ENCODE assay signal across 8 cellular contexts in the genomic region with DNA sequence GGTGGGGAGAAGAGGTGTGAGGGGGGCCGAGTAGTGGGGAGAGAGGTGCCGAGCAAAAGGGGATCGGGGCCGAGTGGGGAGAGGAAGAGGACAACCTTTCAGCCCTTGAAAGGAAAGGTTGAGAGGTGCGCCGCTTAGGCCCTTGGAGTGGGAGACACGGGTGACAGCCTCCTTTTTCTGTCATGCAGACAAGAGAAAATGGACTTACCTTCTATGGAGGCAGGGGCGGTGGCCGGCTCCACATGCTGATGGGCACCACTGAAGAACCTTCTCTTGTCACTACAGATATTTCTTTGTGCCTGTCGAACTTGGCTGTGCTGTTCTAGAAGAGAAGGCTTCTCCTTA. TPM values are rescaled to one million over a fixed set of nuclear protein-coding genes. Genes with fewer than 3 reads are reported as not detected.
DNase-seq lines count a peak whose midpoint lies in the region; ATAC-seq, FAIRE-seq and TF ChIP-seq lines count a peak whose summit lies in the region.

No MANE protein-coding gene starts in this region.

- H3K4me3 Mint-ChIP-seq in CD8-positive, alpha-beta T cell = peak overlapping the region; percentile 97

- H3K9me3 ChIP-seq in CD8-positive, alpha-beta T cell (ENCODE audit: low read length) = no peaks in the 10 kb centered on the region
- H3K9me3 ChIP-seq in ovary = no peaks in the 10 kb centered on the region

- no peaks in the 10 kb centered on the region for H3K27me3 Mint-ChIP-seq in CD8-positive, alpha-beta T cell (ENCODE audit: low read depth)

- peaks cover 40% of the 10 kb centered on the region for H3K4me1 Mint-ChIP-seq in CD8-positive, alpha-beta T cell (ENCODE audit: low read depth)

- CTCF ChIA-PET in CD8-positive, alpha-beta T cell (lab: Charles Lee) = interaction anchor here (2.5 kb wide), 1 partner anchor 119 kb away, joined by 8 read pairs; the partner anchor contains the start of gene SETD2

- TF ChIP-seq POLR2A in ovary (IDR thresholded peaks at IDR 0.05) = no peak

- H3K27ac Mint-ChIP-seq in CD8-positive, alpha-beta T cell = peak overlapping the region; percentile 99

- peak in 4 of 7 experiments; percentile 10 to 43 (median 16) for DNase-seq in CD8-positive, alpha-beta T cell
- peak; percentile 20 to 32 for DNase-seq in activated CD4-positive, alpha-beta T cell treated with anti-CD3 and anti-CD28 coated beads, Interleukin-2, amount 50 U/mL, for 4 hours
- no peak for DNase-seq in fibroblast of the aortic adventitia (ENCODE audit: low read depth)
- DNase-seq in ovary = no peak
- no peak for DNase-seq in activated gamma-delta T cell (lab: John Stamatoyannopoulos, UW)
- DNase-seq in RCC 7860 (ENCODE audit: low spot score) = no peak
- DNase-seq in NCI-H446 treated with DMSO at 0.1 percent for 48 hours (lab: John Stamatoyannopoulos, UW) = no peak

- peak; percentile 11 for ATAC-seq in CD8-positive, alpha-beta T cell
- ATAC-seq in HG02885 (IDR thresholded peaks at IDR 0.05; ENCODE audit: poor library complexity, unreplicated experiment) = peak; percentile 2

- 0 to 2% (median 0%) methylated on average over 10 of the region's 10 CpGs for WGBS in ovary, 3 donors

- no peak for TF ChIP-seq EP300 in ovary (IDR thresholded peaks at IDR 0.05)

- peak overlapping the region; percentile 75 for H3K4me3 ChIP-seq in CD8-positive, alpha-beta T cell (ENCODE audit: low read depth, low read length)
- H3K4me3 ChIP-seq in fibroblast of the aortic adventitia (ENCODE audit: low read depth, low read length) (peak overlapping the region; percentile 96), ovary (peak overlapping the region; percentile 80)

- TF ChIP-seq CTCF in CD8-positive, alpha-beta T cell (IDR thresholded peaks at IDR 0.05) = no peak
- TF ChIP-seq CTCF in fibroblast of the aortic adventitia (IDR thresholded peaks at IDR 0.05; ENCODE audit: insufficient read depth, low read length) (no peak), ovary (IDR thresholded peaks at IDR 0.05) (no peak)

- peaks cover 25% of the 10 kb centered on the region for H3K36me3 Mint-ChIP-seq in CD8-positive, alpha-beta T cell

- H3K9me3 Mint-ChIP-seq in CD8-positive, alpha-beta T cell = no peaks in the 10 kb centered on the region

- H3K36me3 ChIP-seq in CD8-positive, alpha-beta T cell (ENCODE audit: insufficient read depth, low read length) = peaks cover under 1% of the 10 kb centered on the region
- H3K36me3 ChIP-seq in ovary = no peaks in the 10 kb centered on the region

- intact Hi-C loops in CD8-positive, alpha-beta T cell (cut with DNase I, micrococcal nuclease) = loop anchor here (2.0 to 10.0 kb wide), 6 partner anchors 192 to 1162 kb away; partner anchors contain the start of genes CCDC51 (in 2 of the 2), SCAP (in 2 of the 2), TMA7 (in 2 of the 2) and ATRIP (in 1 of the 2)
- intact Hi-C loops in ovary (cut with DNase I) = no loop called here

- peak overlapping the region; percentile 98 for H3K27ac ChIP-seq in CD8-positive, alpha-beta T cell (ENCODE audit: low read depth, low read length)
- H3K27ac ChIP-seq in ovary = peak overlapping the region in 1 of 2 donors; percentile 77

- FAIRE-seq in RCC 7860 (lab: Jason Lieb, UNC) = no peak

- POLR2A ChIA-PET in CD8-positive, alpha-beta T cell (lab: Charles Lee) = interaction anchor here (0.7 to 1.3 kb wide), 3 partner anchors 42 to 119 kb away, joined by 3 to 5 read pairs (median 5); partner anchors contain the start of genes PTPN23 and SETD2

- peaks cover 32% of the 10 kb centered on the region for H3K4me1 ChIP-seq in CD8-positive, alpha-beta T cell (ENCODE audit: insufficient read depth, low read length)
- peaks cover 9% of the 10 kb centered on the region for H3K4me1 ChIP-seq in ovary (ENCODE audit: insufficient read depth)

- H3K27me3 ChIP-seq in CD8-positive, alpha-beta T cell (ENCODE audit: insufficient read depth, low read length) = no peaks in the 10 kb centered on the region
- no peaks in the 10 kb centered on the region for H3K27me3 ChIP-seq in ovary

RNA-seq across cellular contexts. Expression of gene KLHL18, which starts 0.4 kb away (rescaled TPM):
- total RNA-seq in CD8-positive, alpha-beta T cell = 10 to 100 TPM; 61.6 to 62.8 TPM
- total RNA-seq in fibroblast of the aortic adventitia (ENCODE audit: low replicate concordance) (8.5 and 12.9 TPM in 2 replicates), ovary (10 to 100 TPM in 5 of 7 donors, 1 to 10 TPM in 2; 6.2 to 23.7 (median 19.8) TPM)
- 1 to 10 TPM; 6.5 to 7.9 TPM for polyA plus RNA-seq in ovary

RNA-seq across cellular contexts. Expression of gene KIF9, which starts 0.6 kb away (rescaled TPM):
- 10 to 100 TPM; 11.7 to 12.2 TPM for total RNA-seq in CD8-positive, alpha-beta T cell
- total RNA-seq in fibroblast of the aortic adventitia (ENCODE audit: low replicate concordance) = 4.5 and 11.0 TPM in 2 replicates
- total RNA-seq in ovary = 10 to 100 TPM in 1 of 7 donors, 1 to 10 TPM in 6; 2.5 to 29.4 (median 4.5) TPM
- 1 to 10 TPM; 6.9 to 7.2 TPM for polyA plus RNA-seq in ovary

Comparison
In these comparisons a context has a peak if more than half of its experiments do, and no peak if none do; other contexts are left out.
1. DNase-seq: peak in CD8-positive, alpha-beta T cell (4 of 7) and activated CD4-positive, alpha-beta T cell treated with anti-CD3 and anti-CD28 coated beads, Interleukin-2, amount 50 U/mL, for 4 hours (2 of 2); none in fibroblast of the aortic adventitia (single experiment), ovary (0 of 5), activated gamma-delta T cell (single experiment), RCC 7860 (single experiment) and NCI-H446 treated with DMSO at 0.1 percent for 48 hours (single experiment).
2. intact Hi-C loops: an anchor here in CD8-positive, alpha-beta T cell (2.0 to 10.0 kb wide); none called in ovary.
3. Peak in every context shown above with its lines, with median percentiles within 50 percentile points of each other: H3K4me3 ChIP-seq.